Comparison of ENCODE assay signal across 15 cellular contexts in genomic region chr7:51227861-51228260, GRCh38.
"Had no signal": no experiment of that assay in that cellular context is flagged by ENCODE, and none has a peak within 500 bp of the region (broad histone marks: within the 10 kb centered on the region; RNA-seq: fewer than 3 reads in every experiment).

No MANE protein-coding gene starts in this region.

- H3K27ac ChIP-seq: body of pancreas, right lobe of liver, stomach had no signal

- H3K4me3 ChIP-seq: body of pancreas, right lobe of liver, stomach had no signal

- H3K27me3 ChIP-seq: body of pancreas, right lobe of liver, stomach had no signal

- DNase-seq: activated CD4-positive, alpha-beta T cell treated with anti-CD3 and anti-CD28 coated beads for 48 hours; activated CD4-positive, CD25-positive, alpha-beta regulatory T cell; activated CD8-positive, alpha-beta T cell treated with anti-CD3 and anti-CD28 coated beads for 36 hours; activated naive CD4-positive, alpha-beta T cell treated with anti-CD3 and anti-CD28 coated beads for 36 hours; activated T-cell treated with anti-CD3 and anti-CD28 coated beads, Interleukin-2, amount 50 U/mL, for 4 hours; body of pancreas; erythroblast; left colon; right lobe of liver; small intestine; stimulated activated CD4-positive, alpha-beta T cell treated with anti-CD3 and anti-CD28 coated beads, Interleukin-15, amount 100 ng/mL, for 24 hours; stimulated activated CD4-positive, alpha-beta T cell treated with anti-CD3 and anti-CD28 coated beads, Interleukin-2, amount 100 ng/mL, for 48 hours; stomach; T-cell had no signal

- ATAC-seq: activated CD8-positive, alpha-beta T cell treated with anti-CD3 and anti-CD28 coated beads for 36 hours; activated T-cell treated with anti-CD3 and anti-CD28 coated beads, Interleukin-2, amount 50 U/mL, for 4 hours; body of pancreas; left colon; SK-N-SH treated with all-trans-retinoic acid at 6 μM for 48 hours had no signal
